ENCODE assay signal across 1 cellular context in genomic region chr7:6857714-6858314, GRCh38.
TF ChIP-seq lines count a peak whose summit lies in the region.
"Not testable (repeated sequence)": the region's sequence is repeated elsewhere in the genome, so short reads cannot be mapped to it uniquely, and the experiment has no call there.

No MANE protein-coding gene starts in this region.

TF ChIP-seq in HepG2, 621 proteins besides CTCF, POLR2A, EP300 and RAD21 (continued from another document):
- TF ChIP-seq, protein P1, sequence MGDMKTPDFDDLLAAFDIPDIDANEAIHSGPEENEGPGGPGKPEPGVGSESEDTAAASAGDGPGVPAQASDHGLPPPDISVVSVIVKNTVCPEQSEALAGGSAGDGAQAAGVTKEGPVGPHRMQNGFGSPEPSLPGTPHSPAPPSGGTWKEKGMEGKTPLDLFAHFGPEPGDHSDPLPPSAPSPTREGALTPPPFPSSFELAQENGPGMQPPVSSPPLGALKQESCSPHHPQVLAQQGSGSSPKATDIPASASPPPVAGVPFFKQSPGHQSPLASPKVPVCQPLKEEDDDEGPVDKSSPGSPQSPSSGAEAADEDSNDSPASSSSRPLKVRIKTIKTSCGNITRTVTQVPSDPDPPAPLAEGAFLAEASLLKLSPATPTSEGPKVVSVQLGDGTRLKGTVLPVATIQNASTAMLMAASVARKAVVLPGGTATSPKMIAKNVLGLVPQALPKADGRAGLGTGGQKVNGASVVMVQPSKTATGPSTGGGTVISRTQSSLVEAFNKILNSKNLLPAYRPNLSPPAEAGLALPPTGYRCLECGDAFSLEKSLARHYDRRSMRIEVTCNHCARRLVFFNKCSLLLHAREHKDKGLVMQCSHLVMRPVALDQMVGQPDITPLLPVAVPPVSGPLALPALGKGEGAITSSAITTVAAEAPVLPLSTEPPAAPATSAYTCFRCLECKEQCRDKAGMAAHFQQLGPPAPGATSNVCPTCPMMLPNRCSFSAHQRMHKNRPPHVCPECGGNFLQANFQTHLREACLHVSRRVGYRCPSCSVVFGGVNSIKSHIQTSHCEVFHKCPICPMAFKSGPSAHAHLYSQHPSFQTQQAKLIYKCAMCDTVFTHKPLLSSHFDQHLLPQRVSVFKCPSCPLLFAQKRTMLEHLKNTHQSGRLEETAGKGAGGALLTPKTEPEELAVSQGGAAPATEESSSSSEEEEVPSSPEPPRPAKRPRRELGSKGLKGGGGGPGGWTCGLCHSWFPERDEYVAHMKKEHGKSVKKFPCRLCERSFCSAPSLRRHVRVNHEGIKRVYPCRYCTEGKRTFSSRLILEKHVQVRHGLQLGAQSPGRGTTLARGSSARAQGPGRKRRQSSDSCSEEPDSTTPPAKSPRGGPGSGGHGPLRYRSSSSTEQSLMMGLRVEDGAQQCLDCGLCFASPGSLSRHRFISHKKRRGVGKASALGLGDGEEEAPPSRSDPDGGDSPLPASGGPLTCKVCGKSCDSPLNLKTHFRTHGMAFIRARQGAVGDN (CRISPR knock-in tag; IDR thresholded peaks at IDR 0.05), result peak; percentile 37
- TF ChIP-seq KAT8 (CRISPR knock-in tag; IDR thresholded peaks at IDR 0.05) (peak; percentile 48; the same call in 1 of the 2 replicates), KDM2A (CRISPR knock-in tag; IDR thresholded peaks at IDR 0.05; ENCODE audit: borderline replicate concordance, low read depth) (peak; percentile 80), IKZF4 (CRISPR knock-in tag; IDR thresholded peaks at IDR 0.05; ENCODE audit: borderline replicate concordance, low read depth, not compliant biosample characterization) (peak; percentile 22), SMC3 (IDR thresholded peaks at IDR 0.05; ENCODE audit: low read length) (peak; percentile 41; the same call in 1 of the 2 replicates), NR2F6 (CRISPR knock-in tag; IDR thresholded peaks at IDR 0.05) (peak; percentile 39; the same call in 1 of the 2 replicates), THRA (CRISPR knock-in tag; IDR thresholded peaks at IDR 0.05; ENCODE audit: borderline replicate concordance) (0 out of 2 replicates have a peak, but pooled peaks have one; percentile 33)
- TF ChIP-seq NR2F6 (IDR thresholded peaks at IDR 0.05), result not testable (repeated sequence)
